In genomic region chr11:78039919-78040671, GRCh38 we compare ENCODE assay signal across 9 cellular contexts. TPM values are rescaled to one million over a fixed set of nuclear protein-coding genes. Genes with fewer than 3 reads are reported as not detected.
DNase-seq lines count a peak whose midpoint lies in the region; ATAC-seq and TF ChIP-seq lines count a peak whose summit lies in the region.
"Had no signal": no experiment of that assay in that cellular context is flagged by ENCODE, and none has a peak within 500 bp of the region (broad histone marks: within the 10 kb centered on the region; RNA-seq: fewer than 3 reads in every experiment).

No MANE protein-coding gene starts in this region.

- H3K36me3 Mint-ChIP-seq in T-helper 1 cell treated with Interleukin-12 subunit alpha and Interleukin-12 subunit beta and Interleukin-4 antibody, amounts not matched to agents 30 μg/mL and 1 μg/mL, for 36 hours (ENCODE audit: low read depth), result no peaks in the 10 kb centered on the region

- 21 to 24% methylated on average over 7 of the region's 7 CpGs for WGBS in upper lobe of left lung, 2 donors

- no peak for TF ChIP-seq POLR2A in upper lobe of left lung (IDR thresholded peaks at IDR 0.05)

- H3K27me3 ChIP-seq in upper lobe of left lung, result no peaks in the 10 kb centered on the region

- peaks cover 10% of the 10 kb centered on the region for H3K4me1 Mint-ChIP-seq in T-helper 1 cell treated with Interleukin-12 subunit alpha and Interleukin-12 subunit beta and Interleukin-4 antibody, amounts not matched to agents 30 μg/mL and 1 μg/mL, for 36 hours (ENCODE audit: low read depth)

- peaks cover 12 to 54% (median 16%) of the 10 kb centered on the region in 4 donors for H3K4me1 ChIP-seq in upper lobe of left lung

- H3K36me3 ChIP-seq in upper lobe of left lung, result no peaks in the 10 kb centered on the region

- H3K9me3 Mint-ChIP-seq in T-helper 1 cell treated with Interleukin-12 subunit alpha and Interleukin-12 subunit beta and Interleukin-4 antibody, amounts not matched to agents 30 μg/mL and 1 μg/mL, for 36 hours, result no peaks in the 10 kb centered on the region

- peak overlapping the region in 2 of 4 donors; percentile 11 to 21 for H3K4me3 ChIP-seq in upper lobe of left lung

- ATAC-seq in GM19043 (IDR thresholded peaks at IDR 0.05; ENCODE audit: low read depth, unreplicated experiment) (peak; percentile 74), upper lobe of left lung (ENCODE audit: low FRiP score in 2 of 2) (peak in 1 of 2 donors; percentile 55)

- peak; percentile 38 for DNase-seq in CMK (ENCODE audit: low read depth)
- peak; percentile 83 for DNase-seq in KG1 (lab: John Stamatoyannopoulos, UW)
- DNase-seq in epidermal melanocyte (ENCODE audit: insufficient read length, low spot score), result peak; percentile 74
- DNase-seq in myocyte (ENCODE audit: low read depth), result peak; percentile 83
- DNase-seq in upper lobe of left lung, result peak; percentile 71 to 83
- no peak for DNase-seq in NCI-H1436 treated with DMSO at 0.1 percent for 48 hours (lab: John Stamatoyannopoulos, UW)

- TF ChIP-seq CTCF in upper lobe of left lung (IDR thresholded peaks at IDR 0.05), result no peak

- no peak for TF ChIP-seq EP300 in upper lobe of left lung (IDR thresholded peaks at IDR 0.05)

- H3K9me3 ChIP-seq in upper lobe of left lung, result no peaks in the 10 kb centered on the region

- H3K4me3 Mint-ChIP-seq in T-helper 1 cell treated with Interleukin-12 subunit alpha and Interleukin-12 subunit beta and Interleukin-4 antibody, amounts not matched to agents 30 μg/mL and 1 μg/mL, for 36 hours, result peak overlapping the region; percentile 48

- no peaks in the 10 kb centered on the region for H3K27me3 Mint-ChIP-seq in T-helper 1 cell treated with Interleukin-12 subunit alpha and Interleukin-12 subunit beta and Interleukin-4 antibody, amounts not matched to agents 30 μg/mL and 1 μg/mL, for 36 hours (ENCODE audit: low read depth)

- H3K27ac Mint-ChIP-seq in T-helper 1 cell treated with Interleukin-12 subunit alpha and Interleukin-12 subunit beta and Interleukin-4 antibody, amounts not matched to agents 30 μg/mL and 1 μg/mL, for 36 hours, result peak overlapping the region; percentile 83

- peak overlapping the region; percentile 44 to 73 (median 64) for H3K27ac ChIP-seq in upper lobe of left lung

RNA-seq across cellular contexts. Expression of gene KCTD14, which starts 17.0 kb away (rescaled TPM):
- total RNA-seq in myocyte, result 0.35 and 1.2 TPM in 2 replicates
- polyA plus RNA-seq in myocyte (2012), result 0.38 TPM
- 10 to 100 TPM; 10.3 to 28.6 (median 24.3) TPM for total RNA-seq in upper lobe of left lung

RNA-seq across cellular contexts. Expression of gene THRSP, which starts 23.6 kb away (rescaled TPM):
- total RNA-seq in myocyte (3.5 and 4.1 TPM in 2 replicates), upper lobe of left lung (under 1 TPM in 1 of 6 donors, not detected in 5; 0.17 TPM)
- 0.52 TPM for polyA plus RNA-seq in myocyte (2012)
- total RNA-seq: activated CD8-positive, alpha-beta memory T cell treated with anti-CD3 and anti-CD28 coated beads for 36 hours had no signal

RNA-seq across cellular contexts. Expression of gene NDUFC2, which starts 39.6 kb away (rescaled TPM):
- 130 and 147 TPM in 2 replicates for total RNA-seq in myocyte
- polyA plus RNA-seq in myocyte (2012), result 361 TPM
- total RNA-seq in upper lobe of left lung, result 100 to 1,000 TPM in 3 of 6 donors, 10 to 100 TPM in 3; 19.9 to 155 (median 91.4) TPM

RNA-seq across cellular contexts. Expression of gene INTS4, which starts 45.6 kb away (rescaled TPM):
- total RNA-seq in myocyte (22.1 and 24.7 TPM in 2 replicates), upper lobe of left lung (10 to 100 TPM; 15.3 to 58.7 (median 28.8) TPM)
- 18.4 TPM for polyA plus RNA-seq in myocyte (2012)
